Comparison of ENCODE assay signal across 15 cellular contexts in genomic region chr6:125095501-125096301, GRCh38.
DNase-seq lines count a peak whose midpoint lies in the region; ATAC-seq and TF ChIP-seq lines count a peak whose summit lies in the region.
"Had no signal": no experiment of that assay in that cellular context is flagged by ENCODE, and none has a peak within 500 bp of the region (broad histone marks: within the 10 kb centered on the region; RNA-seq: fewer than 3 reads in every experiment).

No MANE protein-coding gene starts in this region.

- H3K4me3 ChIP-seq in fibroblast of mammary gland (ENCODE audit: control insufficient read depth, low read depth, low read length), result no peak overlapping the region
- H3K4me3 ChIP-seq: tibial artery had no signal

- H3K36me3 Mint-ChIP-seq in nephron (ENCODE audit: low read depth), result no peaks in the 10 kb centered on the region

- peak overlapping the region in 2 of 3 experiments; percentile 31 to 34 for H3K27ac Mint-ChIP-seq in nephron

- H3K4me1 Mint-ChIP-seq in nephron, result peaks cover 26% of the 10 kb centered on the region

- DNase-seq in AG09319 (ENCODE audit: extremely low read depth, low read depth) (peak; percentile 34), amniotic epithelial cell (ENCODE audit: low read depth) (peak; percentile 53), fibroblast of mammary gland (ENCODE audit: low read depth) (peak; percentile 78), SIG-M5 (lab: John Stamatoyannopoulos, UW) (no peak)
- DNase-seq in activated naive CD4-positive, alpha-beta T cell (lab: John Stamatoyannopoulos, UW), result no peak
- DNase-seq: activated CD8-positive, alpha-beta memory T cell treated with anti-CD3 and anti-CD28 coated beads for 24 hours; DND-41; erythroblast; KG1; left colon; T-helper 2 cell; tibial artery had no signal

- ATAC-seq in HG02884 (IDR thresholded peaks at IDR 0.05; ENCODE audit: unreplicated experiment), result no peak
- ATAC-seq in GM18502 (IDR thresholded peaks at IDR 0.05; ENCODE audit: poor library complexity, unreplicated experiment), result no peak
- ATAC-seq: left colon had no signal

- no peak for TF ChIP-seq CTCF in AG09319 (IDR thresholded peaks at IDR 0.05; ENCODE audit: low read depth, low read length)
- no peak for TF ChIP-seq CTCF in fibroblast of mammary gland (conservative IDR thresholded peaks at IDR 0.05; ENCODE audit: control insufficient read depth, insufficient read depth, low read depth, low read length)
- TF ChIP-seq CTCF in nephron (IDR thresholded peaks at IDR 0.05; ENCODE audit: unreplicated experiment in 3 of 3), result no peak

- H3K9me3 Mint-ChIP-seq in nephron, result no peaks in the 10 kb centered on the region

- peaks cover 4% of the 10 kb centered on the region for H3K27me3 Mint-ChIP-seq in nephron (ENCODE audit: low read depth)

- H3K4me3 Mint-ChIP-seq in nephron, result no peak overlapping the region

Comparison
In these comparisons a context has a peak if more than half of its experiments do, and no peak if none do; other contexts are left out.
1. DNase-seq: peak in AG09319 (single experiment), amniotic epithelial cell (single experiment) and fibroblast of mammary gland (single experiment); none in activated naive CD4-positive, alpha-beta T cell (0 of 4) and SIG-M5 (single experiment).